9 cellular contexts compared by ENCODE assay signal in genomic region chr3:195226900-195227447, GRCh38. TPM values are rescaled to one million over a fixed set of nuclear protein-coding genes. Genes with fewer than 3 reads are reported as not detected.
DNase-seq lines count a peak whose midpoint lies in the region; TF ChIP-seq lines count a peak whose summit lies in the region.
"Had no signal": no experiment of that assay in that cellular context is flagged by ENCODE, and none has a peak within 500 bp of the region (broad histone marks: within the 10 kb centered on the region; RNA-seq: fewer than 3 reads in every experiment).

No MANE protein-coding gene starts in this region.

- H3K9me3 Mint-ChIP-seq in activated naive CD4-positive, alpha-beta T cell treated with anti-CD3 and anti-CD28 coated beads, Interleukin-2, amount 10 ng/mL, durations not matched to agents 7 days and 5 days = no peaks in the 10 kb centered on the region

- no peaks in the 10 kb centered on the region for H3K27me3 Mint-ChIP-seq in activated naive CD4-positive, alpha-beta T cell treated with anti-CD3 and anti-CD28 coated beads, Interleukin-2, amount 10 ng/mL, durations not matched to agents 7 days and 5 days

- H3F3A ChIP-seq in smooth muscle cell (ENCODE audit: low read depth) = no peaks in the 10 kb centered on the region

- DNase-seq in NCI-H526 (lab: John Stamatoyannopoulos, UW) (peak; percentile 7 to 21), NCI-H526 treated with DMSO at 0.1 percent for 48 hours (lab: John Stamatoyannopoulos, UW) (no peak), SK-MEL-5 (ENCODE audit: low read depth, low spot score) (peak; percentile 50), fibroblast of pulmonary artery (ENCODE audit: low read depth) (peak; percentile 44), smooth muscle cell (lab: John Stamatoyannopoulos, UW; ENCODE audit: unreplicated experiment) (no peak), NCI-H2107 (lab: John Stamatoyannopoulos, UW) (no peak)
- DNase-seq in activated naive CD4-positive, alpha-beta T cell treated with anti-CD3 and anti-CD28 coated beads, Interleukin-2, amount 10 ng/mL, durations not matched to agents 7 days and 5 days = no peak
- DNase-seq in stimulated activated CD4-positive, alpha-beta T cell treated with anti-CD3 and anti-CD28 coated beads, Interleukin-4, amount 100 ng/mL, for 1 hour = no peak

- TF ChIP-seq CTCF in fibroblast of pulmonary artery (IDR thresholded peaks at IDR 0.05; ENCODE audit: low read length, missing control alignments) (peak; percentile 60), smooth muscle cell (IDR thresholded peaks at IDR 0.05; ENCODE audit: borderline replicate concordance, insufficient read depth, poor library complexity, severe bottlenecking) (peak; percentile 21)

- H3K4me1 Mint-ChIP-seq in activated naive CD4-positive, alpha-beta T cell treated with anti-CD3 and anti-CD28 coated beads, Interleukin-2, amount 10 ng/mL, durations not matched to agents 7 days and 5 days = peaks cover 3% of the 10 kb centered on the region

- H3K4me3 ChIP-seq in fibroblast of pulmonary artery (replicated peaks; ENCODE audit: low read depth, low read length) (no peak overlapping the region), smooth muscle cell (no peak overlapping the region)
- H3K4me3 ChIP-seq: BLaER1 treated with 17β-estradiol and CSF1 and Interleukin-3, amounts not matched to agents 10 nM and 100 nM had no signal

- H3K4me2 ChIP-seq in smooth muscle cell = no peak overlapping the region

- WGBS in smooth muscle cell (ENCODE audit: low lambda C conversion rate) = 85% methylated on average over 9 of the region's 9 CpGs

- no peaks in the 10 kb centered on the region for H3K79me2 ChIP-seq in smooth muscle cell (ENCODE audit: low read depth)

- no peak overlapping the region for H2AFZ ChIP-seq in smooth muscle cell (ENCODE audit: low read depth)

- no peak overlapping the region for H3K27ac Mint-ChIP-seq in activated naive CD4-positive, alpha-beta T cell treated with anti-CD3 and anti-CD28 coated beads, Interleukin-2, amount 10 ng/mL, durations not matched to agents 7 days and 5 days

- H3K27me3 ChIP-seq in smooth muscle cell (ENCODE audit: low read depth) = no peaks in the 10 kb centered on the region
- H3K27me3 ChIP-seq: BLaER1 treated with 17β-estradiol and CSF1 and Interleukin-3, amounts not matched to agents 10 nM and 100 nM had no signal

- peaks cover 6% of the 10 kb centered on the region for H3K9me3 ChIP-seq in smooth muscle cell (replicated peaks; ENCODE audit: low read depth)
- H3K9me3 ChIP-seq: BLaER1 treated with 17β-estradiol and CSF1 and Interleukin-3, amounts not matched to agents 10 nM and 100 nM had no signal

- no peaks in the 10 kb centered on the region for H4K20me1 ChIP-seq in smooth muscle cell (ENCODE audit: low read depth)

- H3K36me3 ChIP-seq in smooth muscle cell (ENCODE audit: low read depth) = no peaks in the 10 kb centered on the region

- H3K36me3 Mint-ChIP-seq in activated naive CD4-positive, alpha-beta T cell treated with anti-CD3 and anti-CD28 coated beads, Interleukin-2, amount 10 ng/mL, durations not matched to agents 7 days and 5 days = peaks cover 2% of the 10 kb centered on the region

- no peaks in the 10 kb centered on the region for H3K4me1 ChIP-seq in smooth muscle cell (ENCODE audit: low read depth)

- no peak overlapping the region for H3K4me3 Mint-ChIP-seq in activated naive CD4-positive, alpha-beta T cell treated with anti-CD3 and anti-CD28 coated beads, Interleukin-2, amount 10 ng/mL, durations not matched to agents 7 days and 5 days

- no peak overlapping the region for H3K9ac ChIP-seq in smooth muscle cell (ENCODE audit: low read depth)
- H3K9ac ChIP-seq: BLaER1 treated with 17β-estradiol and CSF1 and Interleukin-3, amounts not matched to agents 10 nM and 100 nM had no signal

- no peak overlapping the region for H3K27ac ChIP-seq in smooth muscle cell (ENCODE audit: low read depth)
- H3K27ac ChIP-seq: BLaER1 treated with 17β-estradiol and CSF1 and Interleukin-3, amounts not matched to agents 10 nM and 100 nM had no signal

- in situ Hi-C loops in SK-MEL-5 (cut with HindIII; ENCODE audit: low pct_unique_long_range_greater_than_20kb, low sequenced_read_pairs) = no loop called here

- CTCF ChIA-PET in activated naive CD4-positive, alpha-beta T cell treated with anti-CD3 and anti-CD28 coated beads, Interleukin-2, amount 10 ng/mL, durations not matched to agents 7 days and 5 days (lab: Charles Lee) = no interaction called here

RNA-seq across cellular contexts. Expression of gene XXYLT1, which starts 44.0 kb away (rescaled TPM):
- 16.9 and 17.0 TPM in 2 replicates for total RNA-seq in SK-MEL-5 (2014; rRNA removed; shearing (Covaris generic))
- polyA plus RNA-seq in SK-MEL-5 (2015; cell fraction: cytosol; rRNA removed) = 24.2 and 25.3 TPM in 2 replicates
- polyA plus RNA-seq in SK-MEL-5 (2015; cell fraction: nucleus; rRNA removed) = 28.4 TPM in 2 replicates
- total RNA-seq in smooth muscle cell = 22.2 and 28.7 TPM in 2 replicates
- polyA plus RNA-seq in smooth muscle cell = 24.4 and 35.4 TPM in 2 replicates

Comparison
In these comparisons a context has a peak if more than half of its experiments do, and no peak if none do; other contexts are left out.
1. DNase-seq: peak in NCI-H526 (2 of 2), SK-MEL-5 (single experiment) and fibroblast of pulmonary artery (single experiment); none in NCI-H526 treated with DMSO at 0.1 percent for 48 hours (single experiment), smooth muscle cell (single experiment), NCI-H2107 (single experiment), activated naive CD4-positive, alpha-beta T cell treated with anti-CD3 and anti-CD28 coated beads, Interleukin-2, amount 10 ng/mL, durations not matched to agents 7 days and 5 days (single experiment) and stimulated activated CD4-positive, alpha-beta T cell treated with anti-CD3 and anti-CD28 coated beads, Interleukin-4, amount 100 ng/mL, for 1 hour (single experiment).